In the genomic region with DNA sequence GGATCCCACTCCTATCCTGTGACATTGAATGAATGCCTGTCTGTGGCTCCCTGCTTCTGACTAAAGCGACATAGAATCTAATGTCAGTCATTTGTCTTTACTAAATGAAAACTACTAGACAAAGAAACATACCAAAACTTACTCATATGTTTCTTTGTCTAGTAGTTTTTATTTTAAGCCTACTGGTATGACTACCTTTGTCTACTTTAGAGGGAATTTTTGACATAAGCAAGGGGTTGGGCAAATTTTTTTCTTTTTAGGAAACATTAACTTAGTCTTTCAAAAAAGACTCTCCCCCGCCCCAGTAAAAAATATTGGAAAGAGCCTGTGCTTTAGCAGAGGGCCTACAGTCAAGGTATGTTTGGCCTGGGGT, we compare ENCODE assay signal across 11 cellular contexts. TPM values are rescaled to one million over a fixed set of nuclear protein-coding genes. Genes with fewer than 3 reads are reported as not detected.
DNase-seq lines count a peak whose midpoint lies in the region; ATAC-seq, FAIRE-seq and TF ChIP-seq lines count a peak whose summit lies in the region.
"Had no signal": no experiment of that assay in that cellular context is flagged by ENCODE, and none has a peak within 500 bp of the region (broad histone marks: within the 10 kb centered on the region; RNA-seq: fewer than 3 reads in every experiment).

No MANE protein-coding gene starts in this region.

- no peaks in the 10 kb centered on the region for H3K27me3 Mint-ChIP-seq in activated CD8-positive, alpha-beta T cell treated with anti-CD3 and anti-CD28 coated beads for 36 hours
- H3K27me3 Mint-ChIP-seq in activated CD8-positive, alpha-beta T cell treated with anti-CD3 and anti-CD28 coated beads, Interleukin-2, amount 10 ng/mL, durations not matched to agents 7 days and 5 days (ENCODE audit: low read depth): no peaks in the 10 kb centered on the region
- no peaks in the 10 kb centered on the region for H3K27me3 Mint-ChIP-seq in dendritic cell treated with granulocyte-macrophage colony-stimulating factor and Interleukin-4, amounts not matched to agents 40 ng/mL and 50 ng/mL, for 4 days

- H3K4me3 Mint-ChIP-seq in activated CD8-positive, alpha-beta T cell treated with anti-CD3 and anti-CD28 coated beads for 36 hours: peak overlapping the region; percentile 52
- H3K4me3 Mint-ChIP-seq in activated CD8-positive, alpha-beta T cell treated with anti-CD3 and anti-CD28 coated beads, Interleukin-2, amount 10 ng/mL, durations not matched to agents 7 days and 5 days: no peak overlapping the region
- H3K4me3 Mint-ChIP-seq in dendritic cell treated with granulocyte-macrophage colony-stimulating factor and Interleukin-4, amounts not matched to agents 40 ng/mL and 50 ng/mL, for 4 days: no peak overlapping the region

- TF ChIP-seq CTCF in activated CD8-positive, alpha-beta T cell treated with anti-CD3 and anti-CD28 coated beads for 36 hours (IDR thresholded peaks at IDR 0.05): no peak
- TF ChIP-seq CTCF in KMS-11 (conservative IDR thresholded peaks at IDR 0.05; ENCODE audit: low read depth, low read length) (no peak), testis (IDR thresholded peaks at IDR 0.05) (no peak)

- H3K36me3 ChIP-seq in KMS-11 (ENCODE audit: insufficient read depth) (no peaks in the 10 kb centered on the region), small intestine (ENCODE audit: control insufficient read depth in 2 of 2, insufficient read depth in 2 of 2, low read length in 2 of 2) (no peaks in the 10 kb centered on the region), testis (ENCODE audit: low read depth, missing control alignments) (no peaks in the 10 kb centered on the region)
- H3K36me3 ChIP-seq: left lung had no signal

- no peak for DNase-seq in activated CD8-positive, alpha-beta T cell treated with anti-CD3 and anti-CD28 coated beads for 36 hours
- DNase-seq in activated CD8-positive, alpha-beta T cell treated with anti-CD3 and anti-CD28 coated beads, Interleukin-2, amount 10 ng/mL, durations not matched to agents 7 days and 5 days: no peak
- DNase-seq in small intestine: no peak
- DNase-seq in testis: no peak
- no peak for DNase-seq in GDM1 (lab: John Stamatoyannopoulos, UW)
- DNase-seq: left lung had no signal

- 0 out of 2 replicates have a peak, but pooled peaks cover 4% of the 10 kb centered on the region for H4K20me1 ChIP-seq in KMS-11 (ENCODE audit: insufficient read depth)

- 61 to 80% (median 67%) methylated on average over 2 of the region's 2 CpGs for WGBS in small intestine, 3 donors
- WGBS in testis, 2 donors: 87 to 89% methylated on average over 2 of the region's 2 CpGs

- peaks cover 59% of the 10 kb centered on the region for H3K4me1 Mint-ChIP-seq in activated CD8-positive, alpha-beta T cell treated with anti-CD3 and anti-CD28 coated beads for 36 hours (ENCODE audit: low read depth)
- peaks cover 65% of the 10 kb centered on the region for H3K4me1 Mint-ChIP-seq in activated CD8-positive, alpha-beta T cell treated with anti-CD3 and anti-CD28 coated beads, Interleukin-2, amount 10 ng/mL, durations not matched to agents 7 days and 5 days (ENCODE audit: low read depth)
- H3K4me1 Mint-ChIP-seq in dendritic cell treated with granulocyte-macrophage colony-stimulating factor and Interleukin-4, amounts not matched to agents 40 ng/mL and 50 ng/mL, for 4 days (ENCODE audit: low read depth): peaks cover 63% of the 10 kb centered on the region

- no peak overlapping the region for H3K9ac ChIP-seq in KMS-11

- no peaks in the 10 kb centered on the region for H3K9me3 ChIP-seq in small intestine (ENCODE audit: control insufficient read depth, low read depth)
- no peaks in the 10 kb centered on the region for H3K9me3 ChIP-seq in testis
- H3K9me3 ChIP-seq: left lung, SJSA1 had no signal

- intact Hi-C loops in activated CD8-positive, alpha-beta T cell treated with anti-CD3 and anti-CD28 coated beads for 36 hours (cut with micrococcal nuclease): no loop called here
- intact Hi-C loops in dendritic cell treated with granulocyte-macrophage colony-stimulating factor and Interleukin-4, amounts not matched to agents 40 ng/mL and 50 ng/mL, for 4 days (cut with micrococcal nuclease): no loop called here
- intact Hi-C loops in testis (cut with DNase I; ENCODE audit: low total_unique reads): no loop called here

- no peak overlapping the region for H3K27ac ChIP-seq in KMS-11
- peak overlapping the region; percentile 83 to 85 for H3K27ac ChIP-seq in small intestine (ENCODE audit: low read depth in 1 of 2, low read length in 1 of 2)
- H3K27ac ChIP-seq in testis: no peak overlapping the region
- H3K27ac ChIP-seq: SJSA1 had no signal

- POLR2A ChIA-PET in activated CD8-positive, alpha-beta T cell treated with anti-CD3 and anti-CD28 coated beads for 36 hours (lab: Charles Lee): interaction anchor here (1.0 kb wide), 1 partner anchor 8 kb away, joined by 3 read pairs; no protein-coding TSS in a partner anchor
- POLR2A ChIA-PET in activated CD8-positive, alpha-beta T cell treated with anti-CD3 and anti-CD28 coated beads, Interleukin-2, amount 10 ng/mL, durations not matched to agents 7 days and 5 days (lab: Charles Lee): interaction anchor here (0.7 kb wide), 1 partner anchor 42 kb away, joined by 3 read pairs; no protein-coding TSS in a partner anchor

- H2AFZ ChIP-seq in KMS-11 (ENCODE audit: low read depth): no peak overlapping the region

- FAIRE-seq in small intestine (lab: Jason Lieb, UNC): no peak
- FAIRE-seq: urothelium cell line had no signal

- peak overlapping the region; percentile 5; the same call in 1 of the 2 replicates for H3K4me2 ChIP-seq in KMS-11

- H3K36me3 Mint-ChIP-seq in activated CD8-positive, alpha-beta T cell treated with anti-CD3 and anti-CD28 coated beads for 36 hours (ENCODE audit: low read depth): peaks cover 13% of the 10 kb centered on the region
- peaks cover 10% of the 10 kb centered on the region for H3K36me3 Mint-ChIP-seq in activated CD8-positive, alpha-beta T cell treated with anti-CD3 and anti-CD28 coated beads, Interleukin-2, amount 10 ng/mL, durations not matched to agents 7 days and 5 days (ENCODE audit: low read depth)
- H3K36me3 Mint-ChIP-seq in dendritic cell treated with granulocyte-macrophage colony-stimulating factor and Interleukin-4, amounts not matched to agents 40 ng/mL and 50 ng/mL, for 4 days (ENCODE audit: low read depth): peaks cover 22% of the 10 kb centered on the region

- no peak overlapping the region for H3K4me3 ChIP-seq in KMS-11 (IDR thresholded peaks at IDR 0.05; ENCODE audit: insufficient read depth, low read depth, low read length)
- H3K4me3 ChIP-seq in small intestine (ENCODE audit: low read depth in 1 of 2, low read length in 2 of 2): no peak overlapping the region
- no peak overlapping the region for H3K4me3 ChIP-seq in testis
- H3K4me3 ChIP-seq: left lung, SJSA1 had no signal

- H3K27me3 ChIP-seq in KMS-11 (ENCODE audit: insufficient read depth, low read depth) (no peaks in the 10 kb centered on the region), small intestine (ENCODE audit: control insufficient read depth in 2 of 2, insufficient read depth in 2 of 2, low read length in 2 of 2) (no peaks in the 10 kb centered on the region), testis (no peaks in the 10 kb centered on the region)
- H3K27me3 ChIP-seq: left lung, SJSA1 had no signal

- H3K9me3 Mint-ChIP-seq in activated CD8-positive, alpha-beta T cell treated with anti-CD3 and anti-CD28 coated beads for 36 hours: no peaks in the 10 kb centered on the region
- no peaks in the 10 kb centered on the region for H3K9me3 Mint-ChIP-seq in activated CD8-positive, alpha-beta T cell treated with anti-CD3 and anti-CD28 coated beads, Interleukin-2, amount 10 ng/mL, durations not matched to agents 7 days and 5 days (ENCODE audit: insufficient read depth)
- H3K9me3 Mint-ChIP-seq in dendritic cell treated with granulocyte-macrophage colony-stimulating factor and Interleukin-4, amounts not matched to agents 40 ng/mL and 50 ng/mL, for 4 days: no peaks in the 10 kb centered on the region

- H3K4me1 ChIP-seq in KMS-11 (ENCODE audit: low read depth, poor library complexity, severe bottlenecking) (peaks cover 48% of the 10 kb centered on the region), small intestine (ENCODE audit: control insufficient read depth in 2 of 2, insufficient read depth in 1 of 2, low read depth in 1 of 2, low read length in 1 of 2) (peaks cover 6 to 16% of the 10 kb centered on the region in 2 donors), testis (peaks cover 22% of the 10 kb centered on the region)

- ATAC-seq in activated CD8-positive, alpha-beta T cell treated with anti-CD3 and anti-CD28 coated beads for 36 hours: no peak
- ATAC-seq in activated CD8-positive, alpha-beta T cell treated with anti-CD3 and anti-CD28 coated beads, Interleukin-2, amount 10 ng/mL, durations not matched to agents 7 days and 5 days: no peak
- ATAC-seq in HG03095 (IDR thresholded peaks at IDR 0.05; ENCODE audit: unreplicated experiment): no peak
- ATAC-seq: left lung had no signal

- peak overlapping the region; percentile 88 for H3K27ac Mint-ChIP-seq in activated CD8-positive, alpha-beta T cell treated with anti-CD3 and anti-CD28 coated beads for 36 hours
- H3K27ac Mint-ChIP-seq in activated CD8-positive, alpha-beta T cell treated with anti-CD3 and anti-CD28 coated beads, Interleukin-2, amount 10 ng/mL, durations not matched to agents 7 days and 5 days: no peak overlapping the region
- H3K27ac Mint-ChIP-seq in dendritic cell treated with granulocyte-macrophage colony-stimulating factor and Interleukin-4, amounts not matched to agents 40 ng/mL and 50 ng/mL, for 4 days: peak overlapping the region; percentile 74

- CTCF ChIA-PET in activated CD8-positive, alpha-beta T cell treated with anti-CD3 and anti-CD28 coated beads for 36 hours (lab: Charles Lee): interaction anchor here (1.0 to 1.2 kb wide), 2 partner anchors 13 to 187 kb away, joined by 3 read pairs; no protein-coding TSS in a partner anchor
- CTCF ChIA-PET in activated CD8-positive, alpha-beta T cell treated with anti-CD3 and anti-CD28 coated beads, Interleukin-2, amount 10 ng/mL, durations not matched to agents 7 days and 5 days (lab: Charles Lee): interaction anchor here (1.2 kb wide), 1 partner anchor 10 kb away, joined by 3 read pairs; no protein-coding TSS in a partner anchor

- H3K79me2 ChIP-seq in KMS-11 (ENCODE audit: insufficient read depth, low read depth): peaks cover 96% of the 10 kb centered on the region

- TF ChIP-seq POLR2A in testis (IDR thresholded peaks at IDR 0.05): no peak

RNA-seq across cellular contexts. Expression of gene NEK7, which starts 4.9 kb away (rescaled TPM):
- 10 to 100 TPM; 71.4 to 76.4 TPM for total RNA-seq in activated CD8-positive, alpha-beta T cell treated with anti-CD3 and anti-CD28 coated beads for 36 hours
- total RNA-seq in activated CD8-positive, alpha-beta T cell treated with anti-CD3 and anti-CD28 coated beads, Interleukin-2, amount 10 ng/mL, durations not matched to agents 7 days and 5 days: 10 to 100 TPM; 61.5 to 63.2 TPM
- 10 to 100 TPM; 14.9 to 29.1 (median 25.4) TPM for polyA plus RNA-seq in small intestine
- 10 to 100 TPM; 59.1 to 59.3 TPM for total RNA-seq in testis
- polyA plus RNA-seq in testis (ENCODE audit: insufficient read depth, low read depth, low replicate concordance): 22.1 TPM

Comparison
In these comparisons a context has a peak if more than half of its experiments do, and no peak if none do; other contexts are left out.
1. H3K27ac ChIP-seq: peak in small intestine (2 of 2); none in KMS-11 (single experiment) and testis (0 of 2).